2 cellular contexts compared by ENCODE assay signal in the genomic region with DNA sequence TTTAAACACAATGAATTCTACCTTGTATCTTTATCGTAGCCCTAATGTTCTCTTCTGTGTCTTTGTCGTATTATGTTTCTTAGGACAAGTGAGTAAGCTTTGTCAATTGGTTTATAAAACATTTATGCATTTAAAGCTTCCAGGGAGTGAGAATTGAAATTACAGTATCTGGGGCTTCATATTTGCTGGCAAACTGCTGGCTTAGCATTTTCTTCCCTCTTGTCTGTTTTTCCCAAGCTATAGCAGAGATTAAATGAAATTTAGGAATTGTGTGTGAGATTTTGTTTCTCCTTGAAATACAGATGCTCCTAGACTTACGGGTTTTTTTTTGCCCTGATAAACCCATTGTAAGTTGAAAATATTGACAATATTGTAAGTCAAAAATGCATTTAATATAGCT.
TF ChIP-seq lines count a peak whose summit lies in the region.

No MANE protein-coding gene starts in this region.

TF ChIP-seq in GM12878, 131 proteins besides CTCF, POLR2A, EP300 and RAD21:
- TF ChIP-seq EZH2 (IDR thresholded peaks at IDR 0.05; ENCODE audit: borderline replicate concordance, control insufficient read depth, low read depth, low read length), result no peak
- no peak for TF ChIP-seq TARDBP (IDR thresholded peaks at IDR 0.05; ENCODE audit: borderline replicate concordance)
- TF ChIP-seq MYB (IDR thresholded peaks at IDR 0.05; ENCODE audit: borderline replicate concordance, low read depth, low read length), result no peak
- no peak for TF ChIP-seq SUZ12 (IDR thresholded peaks at IDR 0.05; ENCODE audit: unreplicated experiment)
- TF ChIP-seq, protein P1, sequence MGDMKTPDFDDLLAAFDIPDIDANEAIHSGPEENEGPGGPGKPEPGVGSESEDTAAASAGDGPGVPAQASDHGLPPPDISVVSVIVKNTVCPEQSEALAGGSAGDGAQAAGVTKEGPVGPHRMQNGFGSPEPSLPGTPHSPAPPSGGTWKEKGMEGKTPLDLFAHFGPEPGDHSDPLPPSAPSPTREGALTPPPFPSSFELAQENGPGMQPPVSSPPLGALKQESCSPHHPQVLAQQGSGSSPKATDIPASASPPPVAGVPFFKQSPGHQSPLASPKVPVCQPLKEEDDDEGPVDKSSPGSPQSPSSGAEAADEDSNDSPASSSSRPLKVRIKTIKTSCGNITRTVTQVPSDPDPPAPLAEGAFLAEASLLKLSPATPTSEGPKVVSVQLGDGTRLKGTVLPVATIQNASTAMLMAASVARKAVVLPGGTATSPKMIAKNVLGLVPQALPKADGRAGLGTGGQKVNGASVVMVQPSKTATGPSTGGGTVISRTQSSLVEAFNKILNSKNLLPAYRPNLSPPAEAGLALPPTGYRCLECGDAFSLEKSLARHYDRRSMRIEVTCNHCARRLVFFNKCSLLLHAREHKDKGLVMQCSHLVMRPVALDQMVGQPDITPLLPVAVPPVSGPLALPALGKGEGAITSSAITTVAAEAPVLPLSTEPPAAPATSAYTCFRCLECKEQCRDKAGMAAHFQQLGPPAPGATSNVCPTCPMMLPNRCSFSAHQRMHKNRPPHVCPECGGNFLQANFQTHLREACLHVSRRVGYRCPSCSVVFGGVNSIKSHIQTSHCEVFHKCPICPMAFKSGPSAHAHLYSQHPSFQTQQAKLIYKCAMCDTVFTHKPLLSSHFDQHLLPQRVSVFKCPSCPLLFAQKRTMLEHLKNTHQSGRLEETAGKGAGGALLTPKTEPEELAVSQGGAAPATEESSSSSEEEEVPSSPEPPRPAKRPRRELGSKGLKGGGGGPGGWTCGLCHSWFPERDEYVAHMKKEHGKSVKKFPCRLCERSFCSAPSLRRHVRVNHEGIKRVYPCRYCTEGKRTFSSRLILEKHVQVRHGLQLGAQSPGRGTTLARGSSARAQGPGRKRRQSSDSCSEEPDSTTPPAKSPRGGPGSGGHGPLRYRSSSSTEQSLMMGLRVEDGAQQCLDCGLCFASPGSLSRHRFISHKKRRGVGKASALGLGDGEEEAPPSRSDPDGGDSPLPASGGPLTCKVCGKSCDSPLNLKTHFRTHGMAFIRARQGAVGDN (IDR thresholded peaks at IDR 0.05), result no peak

TF ChIP-seq in SK-N-SH, 30 proteins besides CTCF, POLR2A, EP300 and RAD21:
- TF ChIP-seq YY1 (IDR thresholded peaks at IDR 0.05; ENCODE audit: low read depth) (no peak), RXRA (IDR thresholded peaks at IDR 0.05; ENCODE audit: borderline replicate concordance, low read depth) (no peak), TAF1 (IDR thresholded peaks at IDR 0.05; ENCODE audit: borderline replicate concordance, low read depth, low read length) (no peak), JUND (IDR thresholded peaks at IDR 0.05) (no peak), ELF1 (IDR thresholded peaks at IDR 0.05) (no peak), FOSL2 (IDR thresholded peaks at IDR 0.05; ENCODE audit: borderline replicate concordance, low read depth) (no peak), MXI1 (IDR thresholded peaks at IDR 0.05; ENCODE audit: low read depth, low read length) (no peak), EZH2phosphoT487 (IDR thresholded peaks at IDR 0.05; ENCODE audit: borderline replicate concordance, low read depth) (no peak), GABPA (IDR thresholded peaks at IDR 0.05; ENCODE audit: low read depth) (no peak), GATA2 (CRISPR knock-in tag; IDR thresholded peaks at IDR 0.05) (no peak), SMC3 (IDR thresholded peaks at IDR 0.05; ENCODE audit: low read depth, low read length) (no peak), NFIC (IDR thresholded peaks at IDR 0.05; ENCODE audit: borderline replicate concordance) (no peak), MEF2A (IDR thresholded peaks at IDR 0.05; ENCODE audit: borderline replicate concordance, low read depth) (no peak), POLR2AphosphoS5 (IDR thresholded peaks at IDR 0.05; ENCODE audit: low read depth, low read length) (no peak)
- TF ChIP-seq, protein P2, sequence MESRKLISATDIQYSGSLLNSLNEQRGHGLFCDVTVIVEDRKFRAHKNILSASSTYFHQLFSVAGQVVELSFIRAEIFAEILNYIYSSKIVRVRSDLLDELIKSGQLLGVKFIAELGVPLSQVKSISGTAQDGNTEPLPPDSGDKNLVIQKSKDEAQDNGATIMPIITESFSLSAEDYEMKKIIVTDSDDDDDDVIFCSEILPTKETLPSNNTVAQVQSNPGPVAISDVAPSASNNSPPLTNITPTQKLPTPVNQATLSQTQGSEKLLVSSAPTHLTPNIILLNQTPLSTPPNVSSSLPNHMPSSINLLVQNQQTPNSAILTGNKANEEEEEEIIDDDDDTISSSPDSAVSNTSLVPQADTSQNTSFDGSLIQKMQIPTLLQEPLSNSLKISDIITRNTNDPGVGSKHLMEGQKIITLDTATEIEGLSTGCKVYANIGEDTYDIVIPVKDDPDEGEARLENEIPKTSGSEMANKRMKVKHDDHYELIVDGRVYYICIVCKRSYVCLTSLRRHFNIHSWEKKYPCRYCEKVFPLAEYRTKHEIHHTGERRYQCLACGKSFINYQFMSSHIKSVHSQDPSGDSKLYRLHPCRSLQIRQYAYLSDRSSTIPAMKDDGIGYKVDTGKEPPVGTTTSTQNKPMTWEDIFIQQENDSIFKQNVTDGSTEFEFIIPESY (IDR thresholded peaks at IDR 0.05; ENCODE audit: borderline replicate concordance, low read depth), result no peak
- TF ChIP-seq, protein P3, sequence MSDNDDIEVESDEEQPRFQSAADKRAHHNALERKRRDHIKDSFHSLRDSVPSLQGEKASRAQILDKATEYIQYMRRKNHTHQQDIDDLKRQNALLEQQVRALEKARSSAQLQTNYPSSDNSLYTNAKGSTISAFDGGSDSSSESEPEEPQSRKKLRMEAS (IDR thresholded peaks at IDR 0.05; ENCODE audit: low read depth), result no peak
- TF ChIP-seq, protein P4, sequence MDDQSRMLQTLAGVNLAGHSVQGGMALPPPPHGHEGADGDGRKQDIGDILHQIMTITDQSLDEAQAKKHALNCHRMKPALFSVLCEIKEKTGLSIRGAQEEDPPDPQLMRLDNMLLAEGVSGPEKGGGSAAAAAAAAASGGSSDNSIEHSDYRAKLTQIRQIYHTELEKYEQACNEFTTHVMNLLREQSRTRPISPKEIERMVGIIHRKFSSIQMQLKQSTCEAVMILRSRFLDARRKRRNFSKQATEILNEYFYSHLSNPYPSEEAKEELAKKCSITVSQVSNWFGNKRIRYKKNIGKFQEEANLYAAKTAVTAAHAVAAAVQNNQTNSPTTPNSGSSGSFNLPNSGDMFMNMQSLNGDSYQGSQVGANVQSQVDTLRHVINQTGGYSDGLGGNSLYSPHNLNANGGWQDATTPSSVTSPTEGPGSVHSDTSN (IDR thresholded peaks at IDR 0.05), result no peak
- TF ChIP-seq, protein P5, sequence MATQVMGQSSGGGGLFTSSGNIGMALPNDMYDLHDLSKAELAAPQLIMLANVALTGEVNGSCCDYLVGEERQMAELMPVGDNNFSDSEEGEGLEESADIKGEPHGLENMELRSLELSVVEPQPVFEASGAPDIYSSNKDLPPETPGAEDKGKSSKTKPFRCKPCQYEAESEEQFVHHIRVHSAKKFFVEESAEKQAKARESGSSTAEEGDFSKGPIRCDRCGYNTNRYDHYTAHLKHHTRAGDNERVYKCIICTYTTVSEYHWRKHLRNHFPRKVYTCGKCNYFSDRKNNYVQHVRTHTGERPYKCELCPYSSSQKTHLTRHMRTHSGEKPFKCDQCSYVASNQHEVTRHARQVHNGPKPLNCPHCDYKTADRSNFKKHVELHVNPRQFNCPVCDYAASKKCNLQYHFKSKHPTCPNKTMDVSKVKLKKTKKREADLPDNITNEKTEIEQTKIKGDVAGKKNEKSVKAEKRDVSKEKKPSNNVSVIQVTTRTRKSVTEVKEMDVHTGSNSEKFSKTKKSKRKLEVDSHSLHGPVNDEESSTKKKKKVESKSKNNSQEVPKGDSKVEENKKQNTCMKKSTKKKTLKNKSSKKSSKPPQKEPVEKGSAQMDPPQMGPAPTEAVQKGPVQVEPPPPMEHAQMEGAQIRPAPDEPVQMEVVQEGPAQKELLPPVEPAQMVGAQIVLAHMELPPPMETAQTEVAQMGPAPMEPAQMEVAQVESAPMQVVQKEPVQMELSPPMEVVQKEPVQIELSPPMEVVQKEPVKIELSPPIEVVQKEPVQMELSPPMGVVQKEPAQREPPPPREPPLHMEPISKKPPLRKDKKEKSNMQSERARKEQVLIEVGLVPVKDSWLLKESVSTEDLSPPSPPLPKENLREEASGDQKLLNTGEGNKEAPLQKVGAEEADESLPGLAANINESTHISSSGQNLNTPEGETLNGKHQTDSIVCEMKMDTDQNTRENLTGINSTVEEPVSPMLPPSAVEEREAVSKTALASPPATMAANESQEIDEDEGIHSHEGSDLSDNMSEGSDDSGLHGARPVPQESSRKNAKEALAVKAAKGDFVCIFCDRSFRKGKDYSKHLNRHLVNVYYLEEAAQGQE (IDR thresholded peaks at IDR 0.05; ENCODE audit: low read depth, low read length), result no peak
